Comparison of ENCODE assay signal across 8 cellular contexts in genomic region chr19:38683393-38684077, GRCh38. TPM values are rescaled to one million over a fixed set of nuclear protein-coding genes. Genes with fewer than 3 reads are reported as not detected.
A peak's percentile ranks its signal among the peaks of the same experiment; 100 is the strongest.
DNase-seq lines count a peak whose midpoint lies in the region; ATAC-seq and TF ChIP-seq lines count a peak whose summit lies in the region.

No MANE protein-coding gene starts in this region.

- POLR2A ChIA-PET in GM10248 (lab: Yijun Ruan, JAX) = interaction anchor here (0.6 kb wide), 1 partner anchor 36 kb away, joined by 3 read pairs; the partner anchor contains the start of gene ACTN4

- H3K27ac ChIP-seq in dorsolateral prefrontal cortex = peak overlapping the region in 58 of 59 donors; percentile 15 to 91 (median 76)
- H3K27ac ChIP-seq in lung (ENCODE audit: low read depth in 1 of 2, low read length in 1 of 2) = peak overlapping the region; percentile 95 to 98

- intact Hi-C loops in dorsolateral prefrontal cortex (cut with DNase I) = no loop called here

- CTCF ChIA-PET in GM10248 (lab: Yijun Ruan, JAX) = interaction anchor here (0.7 to 3.0 kb wide), 5 partner anchors 10 to 281 kb away, joined by 3 to 11 read pairs (median 4); partner anchors contain the start of genes FAM98C, MRPS12 and SARS2

- TF ChIP-seq POLR2A in NB4 (IDR thresholded peaks at IDR 0.05; ENCODE audit: extremely low read depth, insufficient read length) = no peak

- H3K4me3 ChIP-seq in NB4 (ENCODE audit: low read depth, low read length) (no peak overlapping the region), dorsolateral prefrontal cortex (no peak overlapping the region), lung (no peak overlapping the region)

- H3K36me3 ChIP-seq in lung (ENCODE audit: control insufficient read depth in 2 of 2, insufficient read depth in 2 of 2, low read length in 2 of 2) = peaks cover 0 to 10% of the 10 kb centered on the region in 2 donors

- ATAC-seq in lung (ENCODE audit: insufficient read depth, low FRiP score) = peak; percentile 74
- ATAC-seq in HG03342 (IDR thresholded peaks at IDR 0.05; ENCODE audit: unreplicated experiment) = no peak

- 26 to 27% methylated on average over 10 of the region's 10 CpGs for WGBS in lung, 2 donors

- H3K4me1 ChIP-seq in lung (ENCODE audit: control insufficient read depth in 2 of 2, insufficient read depth in 2 of 2, low read length in 2 of 2) = peaks cover 43 to 58% of the 10 kb centered on the region in 2 donors

- TF ChIP-seq CTCF in NB4 (IDR thresholded peaks at IDR 0.05; ENCODE audit: low read depth, low read length) (no peak), dorsolateral prefrontal cortex (IDR thresholded peaks at IDR 0.05 in 54 of 56, conservative IDR thresholded peaks at IDR 0.05 in 2 of 56; ENCODE audit: low read depth in 1 of 56, partially characterized antibody in 56 of 56) (no peak), lung (IDR thresholded peaks at IDR 0.05; ENCODE audit: control extremely low read depth, extremely low read depth) (no peak), GM10248 (IDR thresholded peaks at IDR 0.05; ENCODE audit: control extremely low read depth, extremely low read depth, low read depth, missing control alignments) (no peak)

- no peaks in the 10 kb centered on the region for H3K9me3 ChIP-seq in lung (ENCODE audit: control insufficient read depth in 2 of 2, insufficient read depth in 1 of 2, low read length in 1 of 2)

- DNase-seq in EH (ENCODE audit: low read depth) = peak; percentile 95
- DNase-seq in NB4 (ENCODE audit: low read depth) = peak; percentile 91
- peak; percentile 56 to 58 for DNase-seq in activated CD4-positive, alpha-beta T cell treated with anti-CD3 and anti-CD28 coated beads for 4 hours
- DNase-seq in dorsolateral prefrontal cortex = peak in 1 of 10 donors; percentile 81
- DNase-seq in lung (ENCODE audit: low spot score) = peak; percentile 91
- peak; percentile 50 to 59 for DNase-seq in stimulated activated CD8-positive, alpha-beta memory T cell treated with anti-CD3 and anti-CD28 coated beads, Interleukin-7, amount 100 ng/mL, for 4 hours (ENCODE audit: low read depth in 2 of 2)
- DNase-seq in GM10248 (ENCODE audit: extremely low spot score) = no peak

- H3K27me3 ChIP-seq in dorsolateral prefrontal cortex = no peaks in the 10 kb centered on the region
- no peaks in the 10 kb centered on the region for H3K27me3 ChIP-seq in lung (ENCODE audit: control insufficient read depth, insufficient read depth)

RNA-seq across cellular contexts. Expression of gene ACTN4, which starts 36.1 kb away (rescaled TPM):
- total RNA-seq in dorsolateral prefrontal cortex (100 to 1,000 TPM; 271 to 539 (median 377) TPM), lung (100 to 1,000 TPM; 339 to 552 TPM)
- polyA plus RNA-seq in lung = 100 to 1,000 TPM; 229 to 394 TPM
